35 cellular contexts compared by ENCODE assay signal in the genomic region with DNA sequence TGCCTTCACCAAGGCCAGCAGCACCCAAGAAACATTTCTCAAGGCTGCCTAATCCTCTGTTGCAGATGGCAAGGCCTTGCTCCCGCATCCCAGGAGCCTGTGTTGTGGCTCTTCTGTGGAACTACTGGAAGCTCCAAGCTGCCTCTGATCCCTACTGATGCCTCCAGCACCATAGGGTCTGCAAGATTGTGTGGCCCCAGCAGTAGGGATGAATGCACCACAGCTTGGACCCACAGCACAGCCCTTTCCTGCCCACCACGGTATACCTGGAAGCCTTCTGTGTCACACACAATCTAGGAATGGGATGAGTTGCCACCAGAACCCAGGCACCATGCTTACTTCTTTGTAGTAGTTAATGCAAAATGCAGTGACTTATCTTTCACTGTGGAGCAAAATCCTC.
"Had no signal": no experiment of that assay in that cellular context is flagged by ENCODE, and none has a peak within 500 bp of the region (broad histone marks: within the 10 kb centered on the region; RNA-seq: fewer than 3 reads in every experiment).

No MANE protein-coding gene starts in this region.

- ATAC-seq: activated CD8-positive, alpha-beta T cell treated with anti-CD3 and anti-CD28 coated beads for 36 hours; activated naive CD4-positive, alpha-beta T cell treated with anti-CD3 and anti-CD28 coated beads, Interleukin-2, amount 50 U/mL, for 72 hours; activated T-cell treated with anti-CD3 and anti-CD28 coated beads, Interleukin-2, amount 50 U/mL, for 4 hours; activated T-cell treated with anti-CD3 and anti-CD28 coated beads, Interleukin-2, amount 50 U/mL, for 72 hours; activated T-helper 17 cell treated with anti-CD3 and anti-CD28 coated beads, Interleukin-2, amount 50 U/mL, for 72 hours; body of pancreas had no signal

- H3K27me3 Mint-ChIP-seq: activated CD4-positive, alpha-beta T cell treated with anti-CD3 and anti-CD28 coated beads, Interleukin-2, amount 10 ng/mL, durations not matched to agents 24 days and 14 days had no signal

- H3K36me3 Mint-ChIP-seq: activated CD4-positive, alpha-beta memory T cell treated with anti-CD3 and anti-CD28 coated beads for 36 hours; activated naive CD8-positive, alpha-beta T cell treated with anti-CD3 and anti-CD28 coated beads for 36 hours had no signal

- H3K27ac Mint-ChIP-seq: activated B cell treated with CpG ODN at 0.5 μM for 24 hours; activated CD4-positive, alpha-beta memory T cell treated with anti-CD3 and anti-CD28 coated beads for 36 hours; activated CD4-positive, alpha-beta T cell treated with anti-CD3 and anti-CD28 coated beads, Interleukin-2, amount 10 ng/mL, durations not matched to agents 24 days and 14 days; activated CD8-positive, alpha-beta T cell treated with anti-CD3 and anti-CD28 coated beads for 36 hours; activated naive CD4-positive, alpha-beta T cell treated with anti-CD3 and anti-CD28 coated beads for 36 hours; activated naive CD4-positive, alpha-beta T cell treated with anti-CD3 and anti-CD28 coated beads, Interleukin-2, amount 50 U/mL, for 72 hours; activated naive CD8-positive, alpha-beta T cell treated with anti-CD3 and anti-CD28 coated beads for 36 hours; activated T-cell treated with anti-CD3 and anti-CD28 coated beads, Interleukin-2, amount 50 U/mL, for 72 hours; activated T-helper 1 cell treated with anti-CD3 and anti-CD28 coated beads, Interleukin-12 subunit alpha, Interleukin-12 subunit beta, Interleukin-2, Interleukin-4 antibody, amounts not matched to agents 30 ng/mL and 10 ng/mL and 1 ng/mL, durations not matched to agents 14 hours and 24 hours and 36 hours; activated T-helper 17 cell treated with anti-CD3 and anti-CD28 coated beads, Interleukin-2, amount 50 U/mL, for 72 hours; T-helper 1 cell treated with Interleukin-12 subunit alpha and Interleukin-12 subunit beta and Interleukin-4 antibody, amounts not matched to agents 30 μg/mL and 1 μg/mL, for 36 hours; T-helper 2 cell treated with Interferon-gamma antibody and Interleukin-4, amounts not matched to agents 5 μg/mL and 100 μg/mL, for 36 hours had no signal

- H3K36me3 ChIP-seq: adrenal gland, brain microvascular endothelial cell, breast epithelium had no signal

- H3K4me1 ChIP-seq: adrenal gland, breast epithelium had no signal

- H3K4me3 Mint-ChIP-seq: activated B cell treated with CpG ODN at 0.5 μM for 24 hours; activated CD4-positive, alpha-beta memory T cell treated with anti-CD3 and anti-CD28 coated beads for 36 hours; activated CD4-positive, alpha-beta T cell treated with anti-CD3 and anti-CD28 coated beads, Interleukin-2, amount 10 ng/mL, durations not matched to agents 24 days and 14 days; activated CD8-positive, alpha-beta T cell treated with anti-CD3 and anti-CD28 coated beads for 36 hours; activated naive CD4-positive, alpha-beta T cell treated with anti-CD3 and anti-CD28 coated beads for 36 hours; activated naive CD8-positive, alpha-beta T cell treated with anti-CD3 and anti-CD28 coated beads for 36 hours; activated T-cell treated with anti-CD3 and anti-CD28 coated beads, Interleukin-2, amount 50 U/mL, for 4 hours; activated T-cell treated with anti-CD3 and anti-CD28 coated beads, Interleukin-2, amount 50 U/mL, for 72 hours; activated T-helper 1 cell treated with anti-CD3 and anti-CD28 coated beads, Interleukin-12 subunit alpha, Interleukin-12 subunit beta, Interleukin-2, Interleukin-4 antibody, amounts not matched to agents 30 ng/mL and 10 ng/mL and 1 ng/mL, durations not matched to agents 14 hours and 24 hours and 36 hours; activated T-helper 17 cell treated with anti-CD3 and anti-CD28 coated beads, Interleukin-2, amount 50 U/mL, for 72 hours; T-helper 1 cell treated with Interleukin-12 subunit alpha and Interleukin-12 subunit beta and Interleukin-4 antibody, amounts not matched to agents 30 μg/mL and 1 μg/mL, for 36 hours; T-helper 2 cell treated with Interferon-gamma antibody and Interleukin-4, amounts not matched to agents 5 μg/mL and 100 μg/mL, for 36 hours had no signal

- H3K9me3 Mint-ChIP-seq: activated CD4-positive, alpha-beta memory T cell treated with anti-CD3 and anti-CD28 coated beads for 36 hours; activated naive CD4-positive, alpha-beta T cell treated with anti-CD3 and anti-CD28 coated beads for 36 hours; activated naive CD8-positive, alpha-beta T cell treated with anti-CD3 and anti-CD28 coated beads for 36 hours; activated T-helper 1 cell treated with anti-CD3 and anti-CD28 coated beads, Interleukin-12 subunit alpha, Interleukin-12 subunit beta, Interleukin-2, Interleukin-4 antibody, amounts not matched to agents 30 ng/mL and 10 ng/mL and 1 ng/mL, durations not matched to agents 14 hours and 24 hours and 36 hours; T-helper 1 cell treated with Interleukin-12 subunit alpha and Interleukin-12 subunit beta and Interleukin-4 antibody, amounts not matched to agents 30 μg/mL and 1 μg/mL, for 36 hours; T-helper 2 cell treated with Interferon-gamma antibody and Interleukin-4, amounts not matched to agents 5 μg/mL and 100 μg/mL, for 36 hours had no signal

- H3K4me1 Mint-ChIP-seq: activated B cell treated with CpG ODN at 0.5 μM for 24 hours; activated CD4-positive, alpha-beta T cell treated with anti-CD3 and anti-CD28 coated beads, Interleukin-2, amount 10 ng/mL, durations not matched to agents 24 days and 14 days; activated naive CD8-positive, alpha-beta T cell treated with anti-CD3 and anti-CD28 coated beads for 36 hours; activated T-helper 17 cell treated with anti-CD3 and anti-CD28 coated beads, Interleukin-2, amount 50 U/mL, for 72 hours had no signal

- DNase-seq: activated B cell treated with CpG ODN at 0.5 μM for 24 hours; activated CD4-positive, alpha-beta memory T cell treated with anti-CD3 and anti-CD28 coated beads for 36 hours; activated CD4-positive, alpha-beta T cell treated with anti-CD3 and anti-CD28 coated beads for 4 hours; activated CD4-positive, alpha-beta T cell treated with anti-CD3 and anti-CD28 coated beads, Interleukin-2, amount 10 ng/mL, durations not matched to agents 24 days and 14 days; activated CD4-positive, alpha-beta T cell treated with anti-CD3 and anti-CD28 coated beads, Interleukin-2, amount 50 U/mL, for 1 hour; activated CD4-positive, alpha-beta T cell treated with anti-CD3 and anti-CD28 coated beads, Interleukin-2, amount 50 U/mL, for 4 hours; activated CD4-positive, CD25-positive, alpha-beta regulatory T cell treated with anti-CD3 and anti-CD28 coated beads, Interleukin-2, amount 50 U/mL, for 72 hours; activated CD8-positive, alpha-beta memory T cell treated with anti-CD3 and anti-CD28 coated beads, Interleukin-2, amount 50 U/mL, for 4 hours; activated CD8-positive, alpha-beta T cell treated with anti-CD3 and anti-CD28 coated beads for 36 hours; activated effector memory CD4-positive, alpha-beta T cell treated with anti-CD3 and anti-CD28 coated beads, Interleukin-2, amount 50 U/mL, for 16 hours; activated gamma-delta T cell treated with Interleukin-2 at 50 U/mL for 16 hours; activated naive CD4-positive, alpha-beta T cell; activated naive CD4-positive, alpha-beta T cell treated with anti-CD3 and anti-CD28 coated beads for 36 hours; activated naive CD4-positive, alpha-beta T cell treated with anti-CD3 and anti-CD28 coated beads, Interleukin-2, amount 50 U/mL, for 16 hours; activated naive CD8-positive, alpha-beta T cell treated with anti-CD3 and anti-CD28 coated beads for 36 hours; activated T-cell treated with anti-CD3 and anti-CD28 coated beads for 4 hours; activated T-cell treated with anti-CD3 and anti-CD28 coated beads, Interleukin-2, amount 50 U/mL, for 1 hour; activated T-cell treated with anti-CD3 and anti-CD28 coated beads, Interleukin-2, amount 50 U/mL, for 4 hours; activated T-cell treated with anti-CD3 and anti-CD28 coated beads, Interleukin-2, amount 50 U/mL, for 72 hours; adrenal gland; amniotic stem cell; aorta; body of pancreas; brain microvascular endothelial cell; central memory CD4-positive, alpha-beta T cell; T-helper 1 cell; T-helper 2 cell; T-helper 9 cell had no signal

- H3K4me3 ChIP-seq: adrenal gland, body of pancreas, breast epithelium had no signal

- H3K9me3 ChIP-seq: adrenal gland, body of pancreas, breast epithelium had no signal

- H3K27me3 ChIP-seq: body of pancreas, brain microvascular endothelial cell had no signal

- H3K27ac ChIP-seq: adrenal gland, body of pancreas, brain microvascular endothelial cell, breast epithelium, VCaP had no signal
